Comparison of ENCODE assay signal across 27 cellular contexts in the genomic region with DNA sequence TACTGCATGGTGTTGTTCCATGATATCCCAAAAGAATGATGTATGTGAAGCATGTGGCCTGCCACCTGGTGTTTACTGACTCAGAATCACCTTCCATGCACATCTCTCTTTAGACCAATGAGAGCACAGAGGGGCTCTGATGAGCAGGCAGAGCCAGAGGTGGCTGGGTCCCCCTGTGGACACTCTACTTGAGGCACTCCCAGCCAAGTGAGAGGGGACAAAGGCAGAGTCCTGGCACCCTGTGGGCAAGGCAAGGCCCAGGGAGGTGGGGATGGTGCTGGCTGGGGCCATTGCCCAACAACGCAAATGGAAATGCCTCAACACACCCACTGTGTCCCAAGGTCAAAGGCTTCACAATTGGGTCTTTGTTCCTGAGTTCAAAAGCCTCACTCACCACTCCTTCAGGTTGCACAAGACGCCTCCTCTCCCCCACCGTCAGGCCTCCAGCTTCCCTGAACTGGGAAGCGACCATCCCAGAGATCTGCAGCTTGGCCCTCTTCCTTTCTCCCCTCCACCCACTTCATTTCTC.
DNase-seq lines count a peak whose midpoint lies in the region; ATAC-seq, FAIRE-seq and TF ChIP-seq lines count a peak whose summit lies in the region.
"Had no signal": no experiment of that assay in that cellular context is flagged by ENCODE, and none has a peak within 500 bp of the region (broad histone marks: within the 10 kb centered on the region; RNA-seq: fewer than 3 reads in every experiment).

No MANE protein-coding gene starts in this region.

- no peak for DNase-seq in T-helper 2 cell treated with Interferon-gamma antibody and Interleukin-4, amounts not matched to agents 5 μg/mL and 100 μg/mL, for 36 hours (ENCODE audit: low spot score)
- DNase-seq in T-helper 2 cell (no peak), HuH-7 (ENCODE audit: low spot score) (peak; percentile 89), colonic mucosa (peak; percentile 45), small intestine (peak; percentile 87), kidney glomerular epithelial cell (lab: John Stamatoyannopoulos, UW) (no peak)
- DNase-seq: ACHN; activated CD4-positive, CD25-positive, alpha-beta regulatory T cell treated with anti-CD3 and anti-CD28 coated beads, Interleukin-2, amount 50 U/mL, for 72 hours; activated CD8-positive, alpha-beta memory T cell treated with anti-CD3 and anti-CD28 coated beads, Interleukin-2, amount 10 ng/mL, durations not matched to agents 7 days and 5 days; activated effector memory CD4-positive, alpha-beta T cell treated with Interleukin-2 at 50 U/mL for 16 hours; CD8-positive, alpha-beta T cell; EL; endodermal cell; heart left ventricle; naive B cell; NCI-H2081 treated with DMSO at 0.1 percent for 48 hours; NCI-H524 treated with DMSO at 0.1 percent for 48 hours; SIG-M5; T1000; thyroid gland had no signal

- H3K9me3 ChIP-seq in colonic mucosa (no peaks in the 10 kb centered on the region), small intestine (ENCODE audit: control insufficient read depth, low read depth) (no peaks in the 10 kb centered on the region)
- H3K9me3 ChIP-seq: prostate gland, thyroid gland had no signal

- H3K27me3 ChIP-seq in colonic mucosa (no peaks in the 10 kb centered on the region), small intestine (ENCODE audit: control insufficient read depth in 2 of 2, insufficient read depth in 2 of 2, low read length in 2 of 2) (no peaks in the 10 kb centered on the region)
- H3K27me3 ChIP-seq: heart left ventricle, thyroid gland had no signal

- H3K36me3 ChIP-seq in colonic mucosa (no peaks in the 10 kb centered on the region), small intestine (ENCODE audit: control insufficient read depth in 2 of 2, insufficient read depth in 2 of 2, low read length in 2 of 2) (no peaks in the 10 kb centered on the region)
- H3K36me3 ChIP-seq: prostate gland, thyroid gland had no signal

- intact Hi-C loops in colonic mucosa (cut with DNase I), result no loop called here

- H3K9me3 Mint-ChIP-seq in T-helper 2 cell treated with Interferon-gamma antibody and Interleukin-4, amounts not matched to agents 5 μg/mL and 100 μg/mL, for 36 hours, result peaks cover 12% of the 10 kb centered on the region
- H3K9me3 Mint-ChIP-seq: endodermal cell had no signal

- TF ChIP-seq CTCF in colonic mucosa (IDR thresholded peaks at IDR 0.05), result no peak

- WGBS in small intestine, 3 donors, result 28 to 57% (median 54%) methylated on average over 4 of the region's 4 CpGs

- peaks cover 10% of the 10 kb centered on the region for H3K4me1 ChIP-seq in colonic mucosa
- peaks cover 5% of the 10 kb centered on the region in 2 donors for H3K4me1 ChIP-seq in small intestine (ENCODE audit: control insufficient read depth in 2 of 2, insufficient read depth in 1 of 2, low read depth in 1 of 2, low read length in 1 of 2)
- H3K4me1 ChIP-seq: prostate gland had no signal

- H3K27ac Mint-ChIP-seq in T-helper 2 cell treated with Interferon-gamma antibody and Interleukin-4, amounts not matched to agents 5 μg/mL and 100 μg/mL, for 36 hours, result peak overlapping the region; percentile 26
- H3K27ac Mint-ChIP-seq: activated CD8-positive, alpha-beta memory T cell treated with anti-CD3 and anti-CD28 coated beads, Interleukin-2, amount 10 ng/mL, durations not matched to agents 7 days and 5 days; CD8-positive, alpha-beta T cell; endodermal cell had no signal

- no peak for FAIRE-seq in small intestine (lab: Jason Lieb, UNC)
- FAIRE-seq: astrocyte, K562 had no signal

- peak overlapping the region in 1 of 2 donors; percentile 26 for H3K9ac ChIP-seq in colonic mucosa (ENCODE audit: low read depth in 2 of 2, low read length in 2 of 2)

- H3K4me1 Mint-ChIP-seq in T-helper 2 cell treated with Interferon-gamma antibody and Interleukin-4, amounts not matched to agents 5 μg/mL and 100 μg/mL, for 36 hours (ENCODE audit: low read depth), result peaks cover 10% of the 10 kb centered on the region
- H3K4me1 Mint-ChIP-seq: endodermal cell had no signal

- H3K27ac ChIP-seq in colonic mucosa, result no peak overlapping the region
- H3K27ac ChIP-seq in small intestine (ENCODE audit: low read depth in 1 of 2, low read length in 1 of 2), result peak overlapping the region; percentile 41 to 91
- H3K27ac ChIP-seq: heart left ventricle, HL-60, prostate gland, thyroid gland had no signal

- H3K27me3 Mint-ChIP-seq in T-helper 2 cell treated with Interferon-gamma antibody and Interleukin-4, amounts not matched to agents 5 μg/mL and 100 μg/mL, for 36 hours (ENCODE audit: low read depth), result no peaks in the 10 kb centered on the region
- H3K27me3 Mint-ChIP-seq: activated CD8-positive, alpha-beta memory T cell treated with anti-CD3 and anti-CD28 coated beads, Interleukin-2, amount 10 ng/mL, durations not matched to agents 7 days and 5 days; naive B cell had no signal

- H3K36me3 Mint-ChIP-seq in T-helper 2 cell treated with Interferon-gamma antibody and Interleukin-4, amounts not matched to agents 5 μg/mL and 100 μg/mL, for 36 hours (ENCODE audit: low read depth), result peaks cover 23% of the 10 kb centered on the region
- H3K36me3 Mint-ChIP-seq: naive B cell had no signal

- no peak for ATAC-seq in GM19452 (IDR thresholded peaks at IDR 0.05; ENCODE audit: unreplicated experiment)
- ATAC-seq in GM21447 (IDR thresholded peaks at IDR 0.05; ENCODE audit: unreplicated experiment), result no peak
- ATAC-seq: activated CD8-positive, alpha-beta memory T cell treated with anti-CD3 and anti-CD28 coated beads, Interleukin-2, amount 10 ng/mL, durations not matched to agents 7 days and 5 days; CD8-positive, alpha-beta T cell; heart left ventricle; K562 had no signal

- no peak overlapping the region for H3K4me3 ChIP-seq in colonic mucosa
- no peak overlapping the region for H3K4me3 ChIP-seq in small intestine (ENCODE audit: low read depth in 1 of 2, low read length in 2 of 2)
- H3K4me3 ChIP-seq: heart left ventricle, K562, prostate gland, skin epidermis, thyroid gland had no signal

- H3K4me3 Mint-ChIP-seq in T-helper 2 cell treated with Interferon-gamma antibody and Interleukin-4, amounts not matched to agents 5 μg/mL and 100 μg/mL, for 36 hours, result no peak overlapping the region
- H3K4me3 Mint-ChIP-seq: activated CD8-positive, alpha-beta memory T cell treated with anti-CD3 and anti-CD28 coated beads, Interleukin-2, amount 10 ng/mL, durations not matched to agents 7 days and 5 days; endodermal cell had no signal

Comparison
In these comparisons a context has a peak if more than half of its experiments do, and no peak if none do; other contexts are left out.
1. DNase-seq: peak in HuH-7 (single experiment), colonic mucosa (single experiment) and small intestine (single experiment); none in T-helper 2 cell treated with Interferon-gamma antibody and Interleukin-4, amounts not matched to agents 5 μg/mL and 100 μg/mL, for 36 hours (single experiment), T-helper 2 cell (0 of 5) and kidney glomerular epithelial cell (single experiment).